In genomic region chr14:91246051-91246852, GRCh38 we compare ENCODE assay signal across 9 cellular contexts. TPM values are rescaled to one million over a fixed set of nuclear protein-coding genes. Genes with fewer than 3 reads are reported as not detected.
DNase-seq lines count a peak whose midpoint lies in the region; TF ChIP-seq lines count a peak whose summit lies in the region.
"Had no signal": no experiment of that assay in that cellular context is flagged by ENCODE, and none has a peak within 500 bp of the region (broad histone marks: within the 10 kb centered on the region; RNA-seq: fewer than 3 reads in every experiment).

No MANE protein-coding gene starts in this region.

- H3K36me3 ChIP-seq in OCI-LY1 (ENCODE audit: insufficient read depth, low read length) (no peaks in the 10 kb centered on the region), endodermal cell (ENCODE audit: control insufficient read depth, insufficient read depth, low read length) (no peaks in the 10 kb centered on the region)

- no peaks in the 10 kb centered on the region for H3K36me3 Mint-ChIP-seq in osteocyte (ENCODE audit: unreplicated experiment)
- no peaks in the 10 kb centered on the region for H3K36me3 Mint-ChIP-seq in endodermal cell (ENCODE audit: low read depth)

- H2AFZ ChIP-seq in OCI-LY1 (ENCODE audit: low read length), result no peak overlapping the region

- H3K9me3 Mint-ChIP-seq in osteocyte (ENCODE audit: unreplicated experiment) (peaks cover 5% of the 10 kb centered on the region), endodermal cell (peaks cover 5% of the 10 kb centered on the region)

- H3K9ac ChIP-seq in OCI-LY1 (ENCODE audit: low read length) (no peak overlapping the region), endodermal cell (ENCODE audit: extremely low read depth, low read length, poor library complexity, severe bottlenecking) (no peak overlapping the region)

- no peak for TF ChIP-seq POLR2A in erythroblast (IDR thresholded peaks at IDR 0.05; ENCODE audit: low read length)

- H3K27me3 Mint-ChIP-seq in osteocyte (ENCODE audit: unreplicated experiment), result no peaks in the 10 kb centered on the region
- H3K27me3 Mint-ChIP-seq in endodermal cell (ENCODE audit: insufficient read depth), result peaks cover 12% of the 10 kb centered on the region

- H3K4me3 Mint-ChIP-seq in osteocyte (ENCODE audit: unreplicated experiment) (no peak overlapping the region), endodermal cell (no peak overlapping the region)

- no peaks in the 10 kb centered on the region for H3K79me2 ChIP-seq in OCI-LY1 (ENCODE audit: insufficient read depth, low read length)

- no peaks in the 10 kb centered on the region for H4K20me1 ChIP-seq in OCI-LY1 (ENCODE audit: insufficient read depth, low read length)

- H3K27ac ChIP-seq in OCI-LY1 (ENCODE audit: low read depth, low read length, poor library complexity, severe bottlenecking) (peak overlapping the region; percentile 71), skin epidermis (peak overlapping the region in 12 of 21 experiments; percentile 8 to 96 (median 72)), endodermal cell (ENCODE audit: low read depth, low read length) (no peak overlapping the region)

- H3F3A ChIP-seq in OCI-LY1 (ENCODE audit: insufficient read depth, low read length), result peaks cover 4% of the 10 kb centered on the region; the same call in 1 of the 2 replicates

- H3K9me3 ChIP-seq in OCI-LY1 (ENCODE audit: low read length) (no peaks in the 10 kb centered on the region), endodermal cell (ENCODE audit: control insufficient read depth, low read length) (no peaks in the 10 kb centered on the region)

- H3K4me2 ChIP-seq in OCI-LY1 (ENCODE audit: low read length), result no peak overlapping the region
- H3K4me2 ChIP-seq: smooth muscle cell had no signal

- no peaks in the 10 kb centered on the region for H3K27me3 ChIP-seq in OCI-LY1 (ENCODE audit: insufficient read depth, low read length)
- no peaks in the 10 kb centered on the region for H3K27me3 ChIP-seq in endodermal cell (ENCODE audit: control insufficient read depth, insufficient read depth, low read length, poor library complexity, severe bottlenecking)

- no peak overlapping the region for H3K27ac Mint-ChIP-seq in osteocyte (ENCODE audit: unreplicated experiment)
- no peak overlapping the region for H3K27ac Mint-ChIP-seq in endodermal cell

- H3K4me3 ChIP-seq in OCI-LY1 (ENCODE audit: low read depth, low read length, poor library complexity, severe bottlenecking) (no peak overlapping the region), skin epidermis (no peak overlapping the region), endodermal cell (ENCODE audit: low read length) (no peak overlapping the region)
- H3K4me3 ChIP-seq: smooth muscle cell had no signal

- TF ChIP-seq CTCF in OCI-LY1 (IDR thresholded peaks at IDR 0.05; ENCODE audit: low read length), result no peak
- no peak for TF ChIP-seq CTCF in osteocyte (IDR thresholded peaks at IDR 0.05)
- no peak for TF ChIP-seq CTCF in endodermal cell (conservative IDR thresholded peaks at IDR 0.05)

- H3K4me1 ChIP-seq in OCI-LY1 (ENCODE audit: insufficient read depth, low read length, severe bottlenecking), result peaks cover 80% of the 10 kb centered on the region
- H3K4me1 ChIP-seq in endodermal cell (ENCODE audit: control insufficient read depth, insufficient read depth, low read length), result no peaks in the 10 kb centered on the region

- H3K4me1 Mint-ChIP-seq in osteocyte (ENCODE audit: unreplicated experiment) (peaks cover 31% of the 10 kb centered on the region), endodermal cell (no peaks in the 10 kb centered on the region)

- DNase-seq in KG1 (lab: John Stamatoyannopoulos, UW) (peak; percentile 46), NCI-H187 treated with DMSO at 0.1 percent for 48 hours (lab: John Stamatoyannopoulos, UW) (no peak), osteocyte (ENCODE audit: extremely low spot score, unreplicated experiment) (no peak), endodermal cell (no peak), erythroblast (lab: John Stamatoyannopoulos, UW) (no peak)
- DNase-seq in activated T-cell treated with anti-CD3 and anti-CD28 coated beads, Interleukin-2, amount 50 U/mL, for 1 hour, result peak; percentile 67

- H3K9me2 ChIP-seq in OCI-LY1 (ENCODE audit: low read depth, low read length), result no peaks in the 10 kb centered on the region

- 94 to 97% methylated on average over 9 to 15 of the region's 15 CpGs for WGBS in endodermal cell (ENCODE audit: insufficient coverage in 1 of 2, insufficient read length in 1 of 2), 2 experiments

RNA-seq across cellular contexts. Expression of gene GPR68, which starts 1.7 kb away (rescaled TPM):
- total RNA-seq in osteocyte (0.11 and 0.50 TPM in 2 replicates), endodermal cell (under 1 TPM; 0.38 to 0.44 TPM)
- polyA plus RNA-seq in endodermal cell (2013, experiment 1 of 2), result 0.57 TPM
- polyA plus RNA-seq in endodermal cell (2013, experiment 2 of 2), result 0.58 TPM

Comparison
In these comparisons a context has a peak if more than half of its experiments do, and no peak if none do; other contexts are left out.
1. DNase-seq: peak in KG1 (single experiment) and activated T-cell treated with anti-CD3 and anti-CD28 coated beads, Interleukin-2, amount 50 U/mL, for 1 hour (single experiment); none in NCI-H187 treated with DMSO at 0.1 percent for 48 hours (single experiment), osteocyte (single experiment), endodermal cell (single experiment) and erythroblast (0 of 2).